11 cellular contexts compared by ENCODE assay signal in the genomic region with DNA sequence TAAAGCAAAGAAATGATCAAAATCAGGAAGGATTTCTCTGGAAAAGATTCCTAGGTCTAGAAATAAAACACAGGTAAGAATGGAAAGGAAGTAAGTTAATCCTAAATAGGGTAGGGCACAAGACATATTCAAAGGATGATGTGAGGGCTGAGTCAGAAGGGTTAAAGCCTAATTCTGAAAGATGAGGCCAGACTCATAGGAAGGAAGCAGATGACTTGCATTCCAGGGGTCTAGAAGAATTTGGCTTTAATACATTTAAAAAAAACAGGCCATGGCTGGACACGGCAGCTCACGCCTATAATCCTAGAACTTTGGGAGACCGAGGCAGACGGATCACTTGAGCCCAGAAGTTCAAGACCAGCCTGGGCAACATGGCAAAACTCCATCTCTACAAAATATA. TPM values are rescaled to one million over a fixed set of nuclear protein-coding genes. Genes with fewer than 3 reads are reported as not detected.
DNase-seq lines count a peak whose midpoint lies in the region; ATAC-seq, FAIRE-seq and TF ChIP-seq lines count a peak whose summit lies in the region.
"Had no signal": no experiment of that assay in that cellular context is flagged by ENCODE, and none has a peak within 500 bp of the region (broad histone marks: within the 10 kb centered on the region; RNA-seq: fewer than 3 reads in every experiment).

No MANE protein-coding gene starts in this region.

- H3K9me3 ChIP-seq in HepG2 (ENCODE audit: low read length) (no peaks in the 10 kb centered on the region), right lobe of liver (no peaks in the 10 kb centered on the region)

- H3K9me3 Mint-ChIP-seq in activated naive CD8-positive, alpha-beta T cell treated with anti-CD3 and anti-CD28 coated beads, Interleukin-2, amount 50 U/mL, for 24 hours = no peaks in the 10 kb centered on the region

- H3K79me2 ChIP-seq in HepG2 (ENCODE audit: insufficient read depth, low read length) = peaks cover 80% of the 10 kb centered on the region

- POLR2A ChIA-PET in HepG2 (lab: Yijun Ruan, JAX) = no interaction called here

- peaks cover 60% of the 10 kb centered on the region for H3K4me1 Mint-ChIP-seq in activated naive CD8-positive, alpha-beta T cell treated with anti-CD3 and anti-CD28 coated beads, Interleukin-2, amount 50 U/mL, for 24 hours

- no peak for TF ChIP-seq RAD21 in HepG2 (CRISPR knock-in tag; IDR thresholded peaks at IDR 0.05)

- H3K4me2 ChIP-seq in HepG2 (ENCODE audit: low read depth, low read length) = peak overlapping the region; percentile 79; the same call in 1 of the 2 replicates

- no peak for TF ChIP-seq EP300 in HepG2 (IDR thresholded peaks at IDR 0.05; ENCODE audit: low read depth in 2 of 2, low read length in 2 of 2)
- TF ChIP-seq EP300 in HepG2 (CRISPR knock-in tag; IDR thresholded peaks at IDR 0.05; ENCODE audit: borderline replicate concordance) = no peak

- H3K27me3 Mint-ChIP-seq in activated naive CD8-positive, alpha-beta T cell treated with anti-CD3 and anti-CD28 coated beads, Interleukin-2, amount 50 U/mL, for 24 hours = no peaks in the 10 kb centered on the region

- H3K36me3 Mint-ChIP-seq in activated naive CD8-positive, alpha-beta T cell treated with anti-CD3 and anti-CD28 coated beads, Interleukin-2, amount 50 U/mL, for 24 hours (ENCODE audit: low read depth) = peaks cover 68% of the 10 kb centered on the region

- BruUV-seq in HepG2 (replicated peaks; lab: Mats Ljungman, UMichigan) = no TSS peak

- peaks cover 17% of the 10 kb centered on the region; the same call in 1 of the 2 replicates for H4K20me1 ChIP-seq in HepG2 (ENCODE audit: insufficient read depth, low read length)

- intact Hi-C loops in HepG2 (cut with micrococcal nuclease; ENCODE audit: unreplicated experiment) (no loop called here), right lobe of liver (cut with DNase I) (loop anchor here (10.0 kb wide), 1 partner anchor 123 kb away; a partner anchor contains a TSS)

- H3K9ac ChIP-seq in HepG2 (ENCODE audit: insufficient read depth, low read depth, low read length) = no peak overlapping the region

- TF ChIP-seq POLR2A in HepG2 (IDR thresholded peaks at IDR 0.05; ENCODE audit: insufficient read depth in 1 of 2, low read depth in 2 of 2, low read length in 2 of 2) (no peak), right lobe of liver (IDR thresholded peaks at IDR 0.05) (no peak)

- WGBS in HepG2 (ENCODE audit: low lambda C conversion rate) = 100% methylated on average over 4 of the region's 4 CpGs
- whole genome bisulfite sequencing in right lobe of liver (ENCODE audit: insufficient coverage, low coverage, low lambda C conversion rate, missing lambda C conversion rate) = 70% methylated on average over 2 of the region's 4 CpGs

- CTCF ChIA-PET in HepG2 (lab: Yijun Ruan, JAX; ENCODE audit: low intra/inter-chr PET ratio, low total read pairs) = no interaction called here

- in situ Hi-C loops in HepG2 (cut with HindIII; ENCODE audit: extremely low pct_ligation_motif_present, low pct_unique_long_range_greater_than_20kb) = loop anchor here (10.0 kb wide), 1 partner anchor 123 kb away; a partner anchor contains a TSS

- no peak overlapping the region for H3K27ac ChIP-seq in HepG2 (ENCODE audit: extremely low read length, insufficient read depth, low read length)
- H3K27ac ChIP-seq in right lobe of liver = no peak overlapping the region
- H3K27ac ChIP-seq in foreskin keratinocyte = peak overlapping the region; percentile 30

- H2AFZ ChIP-seq in HepG2 (ENCODE audit: low read length) = no peak overlapping the region

- H3K4me1 ChIP-seq in HepG2 (ENCODE audit: insufficient read depth, low read length) (peaks cover 61% of the 10 kb centered on the region), right lobe of liver (peaks cover 0 to 19% (median 2%) of the 10 kb centered on the region in 4 donors), foreskin keratinocyte (peaks cover 53% of the 10 kb centered on the region)

- H3K27me3 ChIP-seq in HepG2 (ENCODE audit: control insufficient read depth in 1 of 2, insufficient read depth in 2 of 2, low read length in 2 of 2) (no peaks in the 10 kb centered on the region; a peak in 2 of 5 replicates), right lobe of liver (no peaks in the 10 kb centered on the region), foreskin keratinocyte (no peaks in the 10 kb centered on the region)

- H3K4me3 ChIP-seq in HepG2 (replicated peaks in 1 of 3; ENCODE audit: insufficient read depth in 1 of 3, low read depth in 2 of 3, low read length in 3 of 3) (no peak overlapping the region), right lobe of liver (no peak overlapping the region)

- peaks cover 7 to 49% of the 10 kb centered on the region in 2 experiments for H3K36me3 ChIP-seq in HepG2 (replicated peaks in 1 of 2; ENCODE audit: control insufficient read depth in 1 of 2, insufficient read depth in 2 of 2, low read length in 2 of 2)
- H3K36me3 ChIP-seq in right lobe of liver = peaks cover 0 to 41% (median 8%) of the 10 kb centered on the region in 4 donors

- FAIRE-seq in HepG2 (lab: Jason Lieb, UNC) (no peak), urothelium cell line (lab: Jason Lieb, UNC) (no peak)

- no peak for TF ChIP-seq CTCF in HepG2 (CRISPR knock-in tag; IDR thresholded peaks at IDR 0.05)
- TF ChIP-seq CTCF in right lobe of liver (IDR thresholded peaks at IDR 0.05) = no peak
- no peak for TF ChIP-seq CTCF in foreskin keratinocyte (conservative IDR thresholded peaks at IDR 0.05)

- ATAC-seq in HepG2 = no peak
- no peak for ATAC-seq in right lobe of liver
- ATAC-seq in activated naive CD8-positive, alpha-beta T cell treated with anti-CD3 and anti-CD28 coated beads, Interleukin-2, amount 50 U/mL, for 24 hours = no peak
- ATAC-seq in foreskin keratinocyte = peak; percentile 49
- ATAC-seq in HG03457 (IDR thresholded peaks at IDR 0.05; ENCODE audit: unreplicated experiment) = no peak
- no peak for ATAC-seq in GM21717 (IDR thresholded peaks at IDR 0.05; ENCODE audit: unreplicated experiment)
- ATAC-seq: left ventricle myocardium superior had no signal

- no peak for DNase-seq in HepG2 (ENCODE audit: low spot score)
- DNase-seq in right lobe of liver = no peak
- DNase-seq in activated naive CD8-positive, alpha-beta T cell treated with anti-CD3 and anti-CD28 coated beads, Interleukin-2, amount 50 U/mL, for 24 hours = no peak
- peak; percentile 76 to 92 for DNase-seq in foreskin keratinocyte
- DNase-seq in urothelium cell line (ENCODE audit: low spot score) = peak; percentile 19
- no peak for DNase-seq in HuH-7.5 (ENCODE audit: low spot score)
- DNase-seq: KBM-7; left ventricle myocardium superior; stimulated activated CD4-positive, alpha-beta T cell treated with anti-CD3 and anti-CD28 coated beads, Interleukin-2, amount 100 ng/mL, for 48 hours had no signal

- H3K27ac Mint-ChIP-seq in activated naive CD8-positive, alpha-beta T cell treated with anti-CD3 and anti-CD28 coated beads, Interleukin-2, amount 50 U/mL, for 24 hours = peak overlapping the region; percentile 41

- no peak overlapping the region for H3K4me3 Mint-ChIP-seq in activated naive CD8-positive, alpha-beta T cell treated with anti-CD3 and anti-CD28 coated beads, Interleukin-2, amount 50 U/mL, for 24 hours

TF ChIP-seq in HepG2, 621 proteins besides CTCF, POLR2A, EP300 and RAD21 (continues in another document):
- TF ChIP-seq SALL1 (CRISPR knock-in tag; IDR thresholded peaks at IDR 0.05) = no peak
- no peak for TF ChIP-seq PCBP2 (optimal IDR thresholded peaks at IDR 0.05; ENCODE audit: low read depth, low read length, poor library complexity, severe bottlenecking)
- TF ChIP-seq ZBTB3 (CRISPR knock-in tag; IDR thresholded peaks at IDR 0.05; ENCODE audit: borderline replicate concordance, low read depth) = no peak
- no peak for TF ChIP-seq FOXC1 (CRISPR knock-in tag; IDR thresholded peaks at IDR 0.05; ENCODE audit: borderline replicate concordance)
- TF ChIP-seq ZNF354B (CRISPR knock-in tag; IDR thresholded peaks at IDR 0.05) = no peak

RNA-seq across cellular contexts. Expression of a gene that starts 3.2 kb away (rescaled TPM):
- total RNA-seq in HepG2 (2016; rRNA removed; fragmentation: Illumina TruSeq; extraction: Trizol) (268 and 325 TPM in 2 replicates), right lobe of liver (100 to 1,000 TPM in 5 of 6 experiments, 10 to 100 TPM in 1; 73.6 to 168 (median 118) TPM), foreskin keratinocyte (572 and 684 TPM in 2 replicates)
- 126 and 142 TPM in 2 replicates for total RNA-seq in HepG2 (2016; cell fraction: cytosol; rRNA removed; fragmentation: Illumina TruSeq; extraction: Trizol; ENCODE audit: low read depth)
- total RNA-seq in HepG2 (2016; cell fraction: insoluble cytoplasmic fraction; rRNA removed; fragmentation: Illumina TruSeq; extraction: Trizol) = 268 and 325 TPM in 2 replicates
- total RNA-seq in HepG2 (2016; cell fraction: membrane; rRNA removed; fragmentation: Illumina TruSeq; extraction: Trizol) = 216 and 243 TPM in 2 replicates
- 248 and 272 TPM in 2 replicates for total RNA-seq in HepG2 (2016; cell fraction: nucleus; rRNA removed; fragmentation: Illumina TruSeq; extraction: Trizol)
- polyA plus RNA-seq in HepG2 (2011; rRNA removed) (202 and 229 TPM in 2 replicates), foreskin keratinocyte (543 and 590 TPM in 2 replicates)
- polyA plus RNA-seq in HepG2 (2011; cell fraction: cytosol; rRNA removed) = 132 and 137 TPM in 2 replicates
- polyA plus RNA-seq in HepG2 (2011; cell fraction: nucleus; rRNA removed) = 32.0 and 34.3 TPM in 2 replicates
- 207 and 230 TPM in 2 replicates for polyA plus RNA-seq in HepG2 (2012)
- polyA plus RNA-seq in HepG2 (2016; cell fraction: cytosol; fragmentation: Illumina TruSeq; extraction: Trizol; ENCODE audit: low read depth) = 127 and 140 TPM in 2 replicates
- 171 and 180 TPM in 2 replicates for polyA plus RNA-seq in HepG2 (2016; cell fraction: insoluble cytoplasmic fraction; fragmentation: Illumina TruSeq; extraction: Trizol; ENCODE audit: low read depth)
- 172 and 176 TPM in 2 replicates for polyA plus RNA-seq in HepG2 (2016; cell fraction: membrane; fragmentation: Illumina TruSeq; extraction: Trizol; ENCODE audit: low read depth)
- 261 and 267 TPM in 2 replicates for polyA plus RNA-seq in HepG2 (2016; cell fraction: nucleus; fragmentation: Illumina TruSeq; extraction: Trizol; ENCODE audit: insufficient read depth, low read depth)
- polyA minus RNA-seq in HepG2 (2011; rRNA and poly(A)+ RNA removed; ENCODE audit: low replicate concordance) = 489 and 620 TPM in 2 replicates
- polyA minus RNA-seq in HepG2 (2011; cell fraction: cytosol; rRNA and poly(A)+ RNA removed) = 126 and 129 TPM in 2 replicates
- polyA minus RNA-seq in HepG2 (2011; cell fraction: nucleus; rRNA and poly(A)+ RNA removed) = 155 and 165 TPM in 2 replicates

Comparison
In these comparisons a context has a peak if more than half of its experiments do, and no peak if none do; other contexts are left out.
1. DNase-seq: peak in foreskin keratinocyte (2 of 2) and urothelium cell line (single experiment); none in HepG2 (single experiment), right lobe of liver (0 of 3), activated naive CD8-positive, alpha-beta T cell treated with anti-CD3 and anti-CD28 coated beads, Interleukin-2, amount 50 U/mL, for 24 hours (single experiment) and HuH-7.5 (single experiment).